In genomic region chr12:120249266-120249874, GRCh38 we compare ENCODE assay signal across 10 cellular contexts. TPM values are rescaled to one million over a fixed set of nuclear protein-coding genes. Genes with fewer than 3 reads are reported as not detected.
DNase-seq lines count a peak whose midpoint lies in the region; ATAC-seq and TF ChIP-seq lines count a peak whose summit lies in the region.
"Had no signal": no experiment of that assay in that cellular context is flagged by ENCODE, and none has a peak within 500 bp of the region (broad histone marks: within the 10 kb centered on the region; RNA-seq: fewer than 3 reads in every experiment).

No MANE protein-coding gene starts in this region.

- H2AFZ ChIP-seq in fibroblast of lung (ENCODE audit: low read length), result no peak overlapping the region

- 69 to 85% methylated on average over 4 of the region's 4 CpGs for WGBS in sigmoid colon, 2 donors

- H3K27me3 ChIP-seq in fibroblast of lung (ENCODE audit: control insufficient read depth, insufficient read depth, low read length) (no peaks in the 10 kb centered on the region), sigmoid colon (no peaks in the 10 kb centered on the region)

- DNase-seq in ELR (ENCODE audit: low read depth) (peak; percentile 53), WTC11 (ENCODE audit: low spot score) (no peak), fibroblast of lung (ENCODE audit: low read depth in 2 of 2) (no peak), sigmoid colon (no peak), SKM-1 (lab: John Stamatoyannopoulos, UW; ENCODE audit: unreplicated experiment) (no peak), AG20443 (ENCODE audit: low spot score) (no peak), NCI-H526 treated with DMSO at 0.1 percent for 48 hours (lab: John Stamatoyannopoulos, UW) (no peak)
- DNase-seq in stimulated activated CD4-positive, alpha-beta T cell treated with anti-CD3 and anti-CD28 coated beads, Interleukin-4, amount 100 ng/mL, for 1 hour, result no peak
- DNase-seq: effector CD8-positive, alpha-beta T cell; NCI-H510A had no signal

- no peak for ATAC-seq in WTC11

- H3K9me3 ChIP-seq in fibroblast of lung (ENCODE audit: control insufficient read depth, insufficient read depth, low read depth, low read length) (no peaks in the 10 kb centered on the region), sigmoid colon (no peaks in the 10 kb centered on the region)

- CTCF ChIA-PET in WTC11 (lab: Charles Lee), result interaction anchor here (0.5 to 22.1 kb wide), 5 partner anchors 9 to 46 kb away, joined by 3 to 717 read pairs (median 14); partner anchors contain the start of gene PXN

- H3K9ac ChIP-seq in fibroblast of lung (ENCODE audit: insufficient read depth, low read length), result no peak overlapping the region

- intact Hi-C loops in sigmoid colon (cut with DNase I), result no loop called here

- TF ChIP-seq EP300 in sigmoid colon (IDR thresholded peaks at IDR 0.05), result no peak

- no peak overlapping the region for H3K4me3 Mint-ChIP-seq in WTC11

- peak overlapping the region; percentile 68 for H3K4me2 ChIP-seq in fibroblast of lung (ENCODE audit: extremely low read depth, insufficient read depth, low read length)

- no peak for TF ChIP-seq CTCF in WTC11 (IDR thresholded peaks at IDR 0.05)
- TF ChIP-seq CTCF in fibroblast of lung (conservative IDR thresholded peaks at IDR 0.05 in 1 of 2, IDR thresholded peaks at IDR 0.05 in 1 of 2; ENCODE audit: low read depth in 1 of 2, low read length in 2 of 2), result no peak
- no peak for TF ChIP-seq CTCF in sigmoid colon (IDR thresholded peaks at IDR 0.05)

- peaks cover 46% of the 10 kb centered on the region for H3K4me1 Mint-ChIP-seq in WTC11

- H3K27me3 Mint-ChIP-seq in WTC11 (ENCODE audit: low read depth), result no peaks in the 10 kb centered on the region

- H3K79me2 ChIP-seq in fibroblast of lung (ENCODE audit: control insufficient read depth, insufficient read depth, low read length), result peaks cover 89% of the 10 kb centered on the region

- no peaks in the 10 kb centered on the region for H3K9me3 Mint-ChIP-seq in WTC11

- peak overlapping the region; percentile 42 for H3K27ac Mint-ChIP-seq in WTC11

- H4K20me1 ChIP-seq in fibroblast of lung (ENCODE audit: control insufficient read depth, extremely low read depth, insufficient read depth, low read length), result no peaks in the 10 kb centered on the region

- peak overlapping the region; percentile 57 for H3K27ac ChIP-seq in fibroblast of lung (ENCODE audit: insufficient read depth, low read length)
- peak overlapping the region; percentile 70 to 96 (median 82) for H3K27ac ChIP-seq in sigmoid colon

- peaks cover 32% of the 10 kb centered on the region for H3K4me1 ChIP-seq in fibroblast of lung (ENCODE audit: control insufficient read depth, extremely low read depth, insufficient read depth, low read length)
- H3K4me1 ChIP-seq in sigmoid colon, result peaks cover 0 to 95% (median 78%) of the 10 kb centered on the region in 4 donors

- POLR2A ChIA-PET in WTC11 (lab: Charles Lee), result interaction anchor here (0.9 to 1.3 kb wide), 2 partner anchors 14 to 41 kb away, joined by 4 read pairs; no protein-coding TSS in a partner anchor

- H3K36me3 Mint-ChIP-seq in WTC11, result no peaks in the 10 kb centered on the region; the same call in 1 of the 2 replicates

- H3K36me3 ChIP-seq in fibroblast of lung (ENCODE audit: control insufficient read depth, insufficient read depth, low read length) (peaks cover 3% of the 10 kb centered on the region), sigmoid colon (no peaks in the 10 kb centered on the region)

- H3K4me3 ChIP-seq in fibroblast of lung (replicated peaks in 1 of 4; ENCODE audit: control extremely low read depth in 1 of 4, insufficient read depth in 1 of 4, low read depth in 3 of 4, low read length in 4 of 4) (no peak overlapping the region), sigmoid colon (peak overlapping the region in 2 of 4 donors; percentile 2 to 13)

- TF ChIP-seq POLR2A in sigmoid colon (IDR thresholded peaks at IDR 0.05), result no peak

TF ChIP-seq in WTC11, 78 proteins besides CTCF, POLR2A, EP300 and RAD21:
- TF ChIP-seq ZBTB21 (CRISPR knock-in tag; IDR thresholded peaks at IDR 0.05; ENCODE audit: borderline replicate concordance) (no peak), FOXP1 (CRISPR knock-in tag; IDR thresholded peaks at IDR 0.05; ENCODE audit: borderline replicate concordance) (no peak), TEAD4 (CRISPR knock-in tag; IDR thresholded peaks at IDR 0.05) (no peak), EMX1 (CRISPR knock-in tag; IDR thresholded peaks at IDR 0.05) (no peak), MLX (CRISPR knock-in tag; IDR thresholded peaks at IDR 0.05) (no peak)

RNA-seq across cellular contexts. Expression of gene PXN, which starts 16.2 kb away (rescaled TPM):
- total RNA-seq in WTC11 (2021), result 96.6 to 132 TPM (median 99.2 TPM) in 3 replicates
- total RNA-seq in fibroblast of lung, result 9.2 and 21.5 TPM in 2 replicates
- polyA plus RNA-seq in fibroblast of lung, result 31.4 and 59.3 TPM in 2 replicates
- 84.4 and 134 TPM in 2 replicates for polyA plus RNA-seq in fibroblast of lung (2012)
- 413 and 630 TPM in 2 replicates for polyA minus RNA-seq in fibroblast of lung (ENCODE audit: low replicate concordance)
- total RNA-seq in sigmoid colon, result 100 to 1,000 TPM in 1 of 4 donors, 10 to 100 TPM in 3; 41.0 to 127 (median 42.7) TPM
- 100 to 1,000 TPM in 2 of 3 donors, 10 to 100 TPM in 1; 79.3 to 111 (median 101) TPM for polyA plus RNA-seq in sigmoid colon

RNA-seq across cellular contexts. Expression of gene RNU4-2, which starts 42.3 kb away (rescaled TPM):
- total RNA-seq in WTC11 (2021) (2,632 to 2,764 TPM (median 2,673 TPM) in 3 replicates), fibroblast of lung (under 0.01 TPM in 2 replicates), sigmoid colon (under 1 TPM; under 0.01 TPM)
- polyA plus RNA-seq in fibroblast of lung (under 0.01 TPM in 1 of 2 replicates, not detected in the other), sigmoid colon (not detected)
- 55.5 and 161 TPM in 2 replicates for polyA plus RNA-seq in fibroblast of lung (2012)
- under 0.01 TPM in 2 replicates for polyA minus RNA-seq in fibroblast of lung (ENCODE audit: low replicate concordance)

RNA-seq across cellular contexts. Expression of gene RNU4-1, which starts 43.7 kb away (rescaled TPM):
- 2,196 to 2,477 TPM (median 2,436 TPM) in 3 replicates for total RNA-seq in WTC11 (2021)
- under 0.01 TPM in 2 replicates for total RNA-seq in fibroblast of lung
- not detected in 2 replicates for polyA plus RNA-seq in fibroblast of lung
- 194 and 235 TPM in 2 replicates for polyA plus RNA-seq in fibroblast of lung (2012)
- under 0.01 TPM in 2 replicates for polyA minus RNA-seq in fibroblast of lung (ENCODE audit: low replicate concordance)
- total RNA-seq in sigmoid colon, result under 1 TPM in 3 of 4 donors, not detected in 1; under 0.01 TPM
- polyA plus RNA-seq in sigmoid colon, result not detected

RNA-seq across cellular contexts. Expression of gene RPLP0, which starts 48.5 kb away (rescaled TPM):
- total RNA-seq in WTC11 (2021) (3,149 to 3,505 TPM (median 3,452 TPM) in 3 replicates), fibroblast of lung (3,063 and 3,837 TPM in 2 replicates), sigmoid colon (1,000 to 10,000 TPM; 2,593 to 3,468 (median 2,960) TPM)
- polyA plus RNA-seq in fibroblast of lung (5,137 and 6,435 TPM in 2 replicates), sigmoid colon (1,000 to 10,000 TPM; 3,521 to 5,499 (median 3,713) TPM)
- 2,788 and 3,168 TPM in 2 replicates for polyA plus RNA-seq in fibroblast of lung (2012)
- polyA minus RNA-seq in fibroblast of lung (ENCODE audit: low replicate concordance), result 5,479 and 5,944 TPM in 2 replicates

RNA-seq across cellular contexts. Expression of gene SIRT4, which starts 52.8 kb away (rescaled TPM):
- total RNA-seq in WTC11 (2021) (2.1 to 4.3 TPM (median 2.8 TPM) in 3 replicates), fibroblast of lung (2.3 and 2.5 TPM in 2 replicates), sigmoid colon (1 to 10 TPM; 2.8 to 3.6 (median 3.2) TPM)
- polyA plus RNA-seq in fibroblast of lung (0.53 and 1.2 TPM in 2 replicates), sigmoid colon (1 to 10 TPM in 1 of 3 donors, under 1 TPM in 2; 0.69 to 1.2 (median 0.92) TPM)
- 0.70 and 1.2 TPM in 2 replicates for polyA plus RNA-seq in fibroblast of lung (2012)
- polyA minus RNA-seq in fibroblast of lung (ENCODE audit: low replicate concordance), result not detected in 2 replicates

Comparison
In these comparisons a context has a peak if more than half of its experiments do, and no peak if none do; other contexts are left out.
1. RNA of gene RNU4-2, which starts 42.3 kb away (total RNA-seq): 2,632 to 2,764 TPM in WTC11; under 0.01 TPM in fibroblast of lung and under 0.01 TPM in sigmoid colon; every median in the first group is over 1,000 times any median in the second.
2. RNA of gene RNU4-1, which starts 43.7 kb away (total RNA-seq): 2,196 to 2,477 TPM in WTC11; under 0.01 TPM in fibroblast of lung and under 0.01 TPM in sigmoid colon; every median in the first group is over 1,000 times any median in the second.